11 cellular contexts compared by ENCODE assay signal in the genomic region with DNA sequence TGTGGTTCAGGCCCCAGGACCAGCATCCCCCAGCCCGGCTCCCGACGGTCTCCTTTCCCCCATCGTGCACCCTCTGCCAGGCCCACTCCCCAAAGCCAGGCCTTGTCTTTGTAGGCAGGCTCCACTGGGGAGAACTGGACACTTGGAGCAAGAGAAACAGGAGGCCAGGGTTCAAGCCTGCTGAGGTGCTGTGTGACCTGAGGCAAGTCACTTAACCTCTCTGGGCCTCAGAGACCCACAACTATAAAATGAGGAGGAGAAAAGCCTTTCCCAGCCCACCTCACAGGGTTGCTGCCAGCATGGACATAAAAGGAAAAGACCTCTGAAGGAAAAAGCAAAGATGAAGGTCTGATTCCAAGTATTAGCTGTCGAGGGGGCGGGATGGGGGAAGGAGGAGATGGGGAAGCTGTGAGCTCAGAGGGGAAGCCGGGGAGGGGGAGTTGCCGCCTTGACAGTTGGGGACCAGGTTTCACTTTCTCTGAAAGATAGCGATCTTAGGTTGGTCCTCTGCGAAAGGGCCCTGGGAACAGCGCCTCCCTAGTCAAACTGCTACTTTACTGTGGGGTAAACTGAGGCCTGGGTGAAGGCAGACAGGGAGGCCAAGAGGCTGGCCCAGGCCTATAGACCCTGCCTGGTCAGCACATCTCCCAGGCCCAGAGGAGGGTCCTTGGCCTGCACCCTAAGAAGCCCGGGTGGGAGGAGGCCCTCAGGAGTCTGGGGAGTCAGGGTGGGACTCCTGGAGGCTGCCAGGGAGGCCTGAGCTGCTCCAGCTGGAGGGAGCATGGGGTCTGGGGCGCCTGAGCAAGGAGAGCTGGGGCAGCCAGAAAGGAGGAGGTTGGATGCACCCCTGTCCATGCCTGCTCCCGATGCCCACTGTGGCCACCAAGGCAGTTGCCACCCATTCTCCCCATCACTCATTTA. TPM values are rescaled to one million over a fixed set of nuclear protein-coding genes. Genes with fewer than 3 reads are reported as not detected.
DNase-seq lines count a peak whose midpoint lies in the region; ATAC-seq and TF ChIP-seq lines count a peak whose summit lies in the region.
"Had no signal": no experiment of that assay in that cellular context is flagged by ENCODE, and none has a peak within 500 bp of the region (broad histone marks: within the 10 kb centered on the region; RNA-seq: fewer than 3 reads in every experiment).

No MANE protein-coding gene starts in this region.

- H3K27me3 Mint-ChIP-seq in CD4-positive, alpha-beta T cell, result no peaks in the 10 kb centered on the region
- H3K27me3 Mint-ChIP-seq in naive B cell (no peaks in the 10 kb centered on the region), chondrocyte (ENCODE audit: low read depth) (no peaks in the 10 kb centered on the region)

- H3K4me3 Mint-ChIP-seq in CD4-positive, alpha-beta T cell, result peak overlapping the region; percentile 95
- H3K4me3 Mint-ChIP-seq in naive B cell, result peak overlapping the region; percentile 82 to 96 (median 94)
- no peak overlapping the region for H3K4me3 Mint-ChIP-seq in chondrocyte (ENCODE audit: unreplicated experiment)
- H3K4me3 Mint-ChIP-seq: type B pancreatic cell had no signal

- POLR2A ChIA-PET in CD4-positive, alpha-beta T cell (lab: Charles Lee), result interaction anchor here (0.8 to 3.1 kb wide), 3 partner anchors 10 to 39 kb away, joined by 3 to 9 read pairs (median 4); a partner anchor contains a TSS

- no peaks in the 10 kb centered on the region for H3K9me3 ChIP-seq in CD4-positive, alpha-beta T cell (ENCODE audit: control insufficient read depth, low read length)

- peak overlapping the region; percentile 90 for H3K27ac ChIP-seq in CD4-positive, alpha-beta T cell (ENCODE audit: low read depth, low read length)

- no peak for TF ChIP-seq CTCF in CD4-positive, alpha-beta T cell (IDR thresholded peaks at IDR 0.05)
- TF ChIP-seq CTCF in chondrocyte (IDR thresholded peaks at IDR 0.05), result no peak

- H3K27ac Mint-ChIP-seq in CD4-positive, alpha-beta T cell, result peak overlapping the region; percentile 99
- H3K27ac Mint-ChIP-seq in naive B cell, result peak overlapping the region; percentile 90 to 99 (median 97)
- H3K27ac Mint-ChIP-seq in chondrocyte (ENCODE audit: unreplicated experiment), result no peak overlapping the region
- H3K27ac Mint-ChIP-seq: type B pancreatic cell had no signal

- intact Hi-C loops in CD4-positive, alpha-beta T cell (cut with DNase I, micrococcal nuclease), result loop anchor here in 1 of 2 experiments (5.0 kb wide), 1 partner anchor 160 kb away; no protein-coding TSS in a partner anchor

- H3K36me3 Mint-ChIP-seq in CD4-positive, alpha-beta T cell (ENCODE audit: low read depth), result peaks cover 29% of the 10 kb centered on the region
- H3K36me3 Mint-ChIP-seq in naive B cell (no peaks in the 10 kb centered on the region), chondrocyte (ENCODE audit: low read depth) (no peaks in the 10 kb centered on the region)
- H3K36me3 Mint-ChIP-seq: type B pancreatic cell had no signal

- CTCF ChIA-PET in CD4-positive, alpha-beta T cell (lab: Charles Lee), result interaction anchor here (1.8 kb wide), 2 partner anchors 20 to 123 kb away, joined by 4 to 10 read pairs; no protein-coding TSS in a partner anchor

- no peaks in the 10 kb centered on the region for H3K9me3 Mint-ChIP-seq in CD4-positive, alpha-beta T cell
- H3K9me3 Mint-ChIP-seq in naive B cell, result no peaks in the 10 kb centered on the region
- no peaks in the 10 kb centered on the region for H3K9me3 Mint-ChIP-seq in chondrocyte (ENCODE audit: low read depth)
- H3K9me3 Mint-ChIP-seq: type B pancreatic cell had no signal

- H3K27me3 ChIP-seq in CD4-positive, alpha-beta T cell (ENCODE audit: control insufficient read depth, insufficient read depth, low read length), result no peaks in the 10 kb centered on the region

- DNase-seq in CD4-positive, alpha-beta T cell, result peak in 6 of 10 experiments; percentile 20 to 52 (median 32)
- DNase-seq in NOMO-1 treated with DMSO at 0.1 percent for 48 hours (lab: John Stamatoyannopoulos, UW; ENCODE audit: unreplicated experiment) (peak; percentile 39), naive B cell (peak; percentile 41), hippocampal formation (lab: John Stamatoyannopoulos, UW) (no peak), chondrocyte (ENCODE audit: low spot score) (no peak)
- peak; percentile 53 for DNase-seq in activated naive CD4-positive, alpha-beta T cell treated with Interleukin-2 at 50 U/mL for 16 hours
- DNase-seq: occipital lobe had no signal

- ATAC-seq in CD4-positive, alpha-beta T cell (ENCODE audit: poor library complexity), result peak; percentile 18
- ATAC-seq in naive B cell (ENCODE audit: low read depth in 2 of 2) (no peak), HG03457 (IDR thresholded peaks at IDR 0.05; ENCODE audit: unreplicated experiment) (no peak), HG03342 (IDR thresholded peaks at IDR 0.05; ENCODE audit: unreplicated experiment) (no peak)

- peaks cover 50% of the 10 kb centered on the region for H3K4me1 Mint-ChIP-seq in CD4-positive, alpha-beta T cell (ENCODE audit: low read depth)
- H3K4me1 Mint-ChIP-seq in naive B cell, result peaks cover 24 to 42% (median 29%) of the 10 kb centered on the region in 3 donors
- peaks cover 6% of the 10 kb centered on the region for H3K4me1 Mint-ChIP-seq in chondrocyte (ENCODE audit: low read depth)

RNA-seq across cellular contexts. Expression of a gene that starts 1.0 kb away (rescaled TPM):
- 10 to 100 TPM; 13.9 to 16.7 TPM for total RNA-seq in CD4-positive, alpha-beta T cell
- polyA plus RNA-seq in naive B cell (ENCODE audit: low read depth in 6 of 6), result 1 to 10 TPM in 5 of 6 donors, under 1 TPM in 1; 0.66 to 4.7 (median 1.3) TPM
- not detected in 3 replicates for total RNA-seq in chondrocyte

RNA-seq across cellular contexts. Expression of a gene that starts 21.1 kb away (rescaled TPM):
- total RNA-seq in CD4-positive, alpha-beta T cell, result under 1 TPM; 0.17 to 0.30 TPM
- polyA plus RNA-seq in naive B cell (ENCODE audit: low read depth in 6 of 6), result not detected
- 18.9 to 21.5 TPM (median 21.3 TPM) in 3 replicates for total RNA-seq in chondrocyte
- total RNA-seq: frontal cortex, occipital lobe had no signal

RNA-seq across cellular contexts. Expression of a gene that starts 21.7 kb away (rescaled TPM):
- total RNA-seq in CD4-positive, alpha-beta T cell, result 1 to 10 TPM; 7.9 to 8.8 TPM
- 10 to 100 TPM in 5 of 6 donors, not detected in 1; 11.0 to 18.5 (median 14.7) TPM for polyA plus RNA-seq in naive B cell (ENCODE audit: low read depth in 6 of 6)
- total RNA-seq in chondrocyte, result 12.1 to 18.9 TPM (median 17.0 TPM) in 3 replicates

RNA-seq across cellular contexts. Expression of a gene that starts 59.1 kb away (rescaled TPM):
- total RNA-seq in CD4-positive, alpha-beta T cell, result 10 to 100 TPM; 38.9 to 41.8 TPM
- polyA plus RNA-seq in naive B cell (ENCODE audit: low read depth in 6 of 6), result 10 to 100 TPM; 39.9 to 54.0 (median 40.7) TPM
- total RNA-seq in chondrocyte, result 24.3 to 28.0 TPM (median 26.9 TPM) in 3 replicates

Comparison
In these comparisons a context has a peak if more than half of its experiments do, and no peak if none do; other contexts are left out.
1. DNase-seq: peak in CD4-positive, alpha-beta T cell (6 of 10), NOMO-1 treated with DMSO at 0.1 percent for 48 hours (single experiment), activated naive CD4-positive, alpha-beta T cell treated with Interleukin-2 at 50 U/mL for 16 hours (single experiment) and naive B cell (single experiment); none in hippocampal formation (0 of 2) and chondrocyte (single experiment).
2. RNA of a gene that starts 1.0 kb away (total RNA-seq): 13.9 to 16.7 TPM in CD4-positive, alpha-beta T cell; not detected in chondrocyte; every median in the first group is over 10 times any median in the second.
3. RNA of a gene that starts 21.1 kb away (total RNA-seq): 18.9 to 21.5 TPM in chondrocyte; 0.17 to 0.30 TPM in CD4-positive, alpha-beta T cell; every median in the first group is over 10 times any median in the second.